In genomic region chr19:16332991-16333624, GRCh38 we compare ENCODE assay signal across 31 cellular contexts. TPM values are rescaled to one million over a fixed set of nuclear protein-coding genes. Genes with fewer than 3 reads are reported as not detected.
"Had no signal": no experiment of that assay in that cellular context is flagged by ENCODE, and none has a peak within 500 bp of the region (broad histone marks: within the 10 kb centered on the region; RNA-seq: fewer than 3 reads in every experiment).

No MANE protein-coding gene starts in this region.

- H3K27me3 ChIP-seq: ascending aorta, dorsolateral prefrontal cortex, gastroesophageal sphincter, hepatocyte, pancreas, sigmoid colon, thyroid gland, upper lobe of right lung had no signal

- H3K27ac Mint-ChIP-seq: activated naive CD8-positive, alpha-beta T cell treated with anti-CD3 and anti-CD28 coated beads, Interleukin-2, amount 10 ng/mL, durations not matched to agents 7 days and 5 days; brain; stimulated activated effector memory CD8-positive, alpha-beta T cell treated with anti-CD3 and anti-CD28 coated beads, Interleukin-12 subunit alpha, Interleukin-12 subunit beta, amount 100 ng/mL, for 72 hours; stimulated activated naive CD8-positive, alpha-beta T cell treated with anti-CD3 and anti-CD28 coated beads, Interleukin-15, amount 100 ng/mL, for 72 hours had no signal

- DNase-seq: activated CD4-positive, alpha-beta T cell treated with anti-CD3 and anti-CD28 coated beads for 4 hours; activated CD4-positive, alpha-beta T cell treated with anti-CD3 and anti-CD28 coated beads, Interleukin-2, amount 50 U/mL, for 48 hours; activated CD4-positive, CD25-positive, alpha-beta regulatory T cell; activated CD8-positive, alpha-beta memory T cell treated with anti-CD3 and anti-CD28 coated beads for 24 hours; activated effector memory CD4-positive, alpha-beta T cell treated with Interleukin-2 at 50 U/mL for 16 hours; activated naive CD4-positive, alpha-beta T cell treated with Interleukin-2 at 50 U/mL for 16 hours; activated naive CD8-positive, alpha-beta T cell treated with anti-CD3 and anti-CD28 coated beads, Interleukin-2, amount 10 ng/mL, durations not matched to agents 7 days and 5 days; dorsolateral prefrontal cortex; effector memory CD4-positive, alpha-beta T cell; erythroblast; left cardiac atrium; nucleus accumbens; pancreas; retina; sigmoid colon; small intestine; stimulated activated CD4-positive, alpha-beta T cell treated with anti-CD3 and anti-CD28 coated beads, Interleukin-4, amount 100 ng/mL, for 24 hours; stimulated activated naive CD8-positive, alpha-beta T cell treated with anti-CD3 and anti-CD28 coated beads, Interleukin-15, amount 100 ng/mL, for 72 hours; substantia nigra; T-helper 1 cell; thyroid gland; upper lobe of right lung had no signal

- H3K4me3 Mint-ChIP-seq: activated naive CD8-positive, alpha-beta T cell treated with anti-CD3 and anti-CD28 coated beads, Interleukin-2, amount 10 ng/mL, durations not matched to agents 7 days and 5 days; brain; stimulated activated effector memory CD8-positive, alpha-beta T cell treated with anti-CD3 and anti-CD28 coated beads, Interleukin-12 subunit alpha, Interleukin-12 subunit beta, amount 100 ng/mL, for 72 hours; stimulated activated naive CD8-positive, alpha-beta T cell treated with anti-CD3 and anti-CD28 coated beads, Interleukin-15, amount 100 ng/mL, for 72 hours had no signal

- ATAC-seq: gastroesophageal sphincter; left cardiac atrium; pancreas; stimulated activated effector memory CD8-positive, alpha-beta T cell treated with anti-CD3 and anti-CD28 coated beads, Interleukin-12 subunit alpha, Interleukin-12 subunit beta, amount 100 ng/mL, for 72 hours; stimulated activated naive CD8-positive, alpha-beta T cell treated with anti-CD3 and anti-CD28 coated beads, Interleukin-15, amount 100 ng/mL, for 72 hours; upper lobe of right lung had no signal

- H3K9me3 ChIP-seq: ascending aorta, gastroesophageal sphincter, pancreas, prostate gland, sigmoid colon, thyroid gland, upper lobe of right lung had no signal

- H3K9me3 Mint-ChIP-seq: activated naive CD8-positive, alpha-beta T cell treated with anti-CD3 and anti-CD28 coated beads, Interleukin-2, amount 10 ng/mL, durations not matched to agents 7 days and 5 days; stimulated activated effector memory CD8-positive, alpha-beta T cell treated with anti-CD3 and anti-CD28 coated beads, Interleukin-12 subunit alpha, Interleukin-12 subunit beta, amount 100 ng/mL, for 72 hours; stimulated activated naive CD8-positive, alpha-beta T cell treated with anti-CD3 and anti-CD28 coated beads, Interleukin-15, amount 100 ng/mL, for 72 hours had no signal

- H3K27ac ChIP-seq: cardiac muscle cell, hepatocyte, pancreas, prostate gland, thyroid gland, upper lobe of right lung had no signal

- H3K4me2 ChIP-seq: hepatocyte had no signal

- H3K36me3 ChIP-seq: cardiac muscle cell, pancreas, prostate gland, upper lobe of right lung had no signal

- H3K4me1 ChIP-seq: pancreas, prostate gland had no signal

- H3K36me3 Mint-ChIP-seq: brain had no signal

- H3K4me3 ChIP-seq: ascending aorta, cardiac muscle cell, coronary artery, dorsolateral prefrontal cortex, gastroesophageal sphincter, hepatocyte, pancreas, prostate gland, sigmoid colon, thyroid gland, upper lobe of right lung had no signal

- FAIRE-seq: keratinocyte, pancreas, small intestine had no signal

RNA-seq across cellular contexts. Expression of gene KLF2, which starts 8.5 kb away (rescaled TPM):
- polyA plus RNA-seq: keratinocyte had no signal
